In genomic region chr1:44016081-44016874, GRCh38 we compare ENCODE assay signal across 19 cellular contexts.
"Had no signal": no experiment of that assay in that cellular context is flagged by ENCODE, and none has a peak within 500 bp of the region (broad histone marks: within the 10 kb centered on the region; RNA-seq: fewer than 3 reads in every experiment).

No MANE protein-coding gene starts in this region.

- H3K4me2 ChIP-seq: hepatocyte had no signal

- H3K27ac ChIP-seq: breast epithelium, epithelial cell of prostate, hepatocyte, psoas muscle, uterus had no signal

- H3K4me3 Mint-ChIP-seq: activated B cell treated with CpG ODN at 0.5 μM for 24 hours; activated CD4-positive, alpha-beta memory T cell treated with anti-CD3 and anti-CD28 coated beads for 36 hours; activated naive CD8-positive, alpha-beta T cell treated with anti-CD3 and anti-CD28 coated beads, Interleukin-2, amount 10 ng/mL, durations not matched to agents 7 days and 5 days; dendritic cell treated with granulocyte-macrophage colony-stimulating factor and Interleukin-4, amounts not matched to agents 40 ng/mL and 50 ng/mL, for 4 days; nephron progenitor cell had no signal

- H3K27me3 Mint-ChIP-seq: activated CD4-positive, alpha-beta memory T cell treated with anti-CD3 and anti-CD28 coated beads for 36 hours had no signal

- H2AFZ ChIP-seq: hepatocyte had no signal

- H3K36me3 ChIP-seq: breast epithelium, transverse colon, uterus had no signal

- H3K4me1 ChIP-seq: breast epithelium, psoas muscle, uterus had no signal

- H3K79me2 ChIP-seq: hepatocyte had no signal

- H3K4me1 Mint-ChIP-seq: activated B cell treated with CpG ODN at 0.5 μM for 24 hours had no signal

- H3K4me3 ChIP-seq: breast epithelium, hepatocyte, lung, psoas muscle, transverse colon, uterus had no signal

- H3K9me3 ChIP-seq: breast epithelium, psoas muscle, transverse colon, uterus had no signal

- H3K27me3 ChIP-seq: breast epithelium, hepatocyte, transverse colon, uterus had no signal

- H3K36me3 Mint-ChIP-seq: activated CD4-positive, alpha-beta memory T cell treated with anti-CD3 and anti-CD28 coated beads for 36 hours; activated naive CD8-positive, alpha-beta T cell treated with anti-CD3 and anti-CD28 coated beads, Interleukin-2, amount 10 ng/mL, durations not matched to agents 7 days and 5 days had no signal

- DNase-seq: activated B cell treated with CpG ODN at 0.5 μM for 24 hours; activated CD4-positive, alpha-beta memory T cell treated with anti-CD3 and anti-CD28 coated beads for 36 hours; activated CD4-positive, alpha-beta T cell treated with anti-CD3 and anti-CD28 coated beads for 4 hours; activated naive CD4-positive, alpha-beta T cell; activated naive CD8-positive, alpha-beta T cell treated with anti-CD3 and anti-CD28 coated beads, Interleukin-2, amount 10 ng/mL, durations not matched to agents 7 days and 5 days; cerebellar nuclear complex; foreskin fibroblast; nephron progenitor cell; psoas muscle; right cardiac atrium; stimulated activated CD4-positive, alpha-beta T cell treated with anti-CD3 and anti-CD28 coated beads, Interleukin-2, amount 100 ng/mL, for 24 hours; stimulated activated naive CD4-positive, alpha-beta T cell treated with Interleukin-2 at 50 U/mL for 16 hours; transverse colon; uterus had no signal

- H3K27ac Mint-ChIP-seq: activated B cell treated with CpG ODN at 0.5 μM for 24 hours; activated CD4-positive, alpha-beta memory T cell treated with anti-CD3 and anti-CD28 coated beads for 36 hours; activated naive CD8-positive, alpha-beta T cell treated with anti-CD3 and anti-CD28 coated beads, Interleukin-2, amount 10 ng/mL, durations not matched to agents 7 days and 5 days; dendritic cell treated with granulocyte-macrophage colony-stimulating factor and Interleukin-4, amounts not matched to agents 40 ng/mL and 50 ng/mL, for 4 days; nephron progenitor cell had no signal

- H3K9me3 Mint-ChIP-seq: activated B cell treated with CpG ODN at 0.5 μM for 24 hours; activated CD4-positive, alpha-beta memory T cell treated with anti-CD3 and anti-CD28 coated beads for 36 hours; activated naive CD8-positive, alpha-beta T cell treated with anti-CD3 and anti-CD28 coated beads, Interleukin-2, amount 10 ng/mL, durations not matched to agents 7 days and 5 days; dendritic cell treated with granulocyte-macrophage colony-stimulating factor and Interleukin-4, amounts not matched to agents 40 ng/mL and 50 ng/mL, for 4 days; nephron progenitor cell had no signal
